ENCODE assay signal across 20 cellular contexts in the genomic region with DNA sequence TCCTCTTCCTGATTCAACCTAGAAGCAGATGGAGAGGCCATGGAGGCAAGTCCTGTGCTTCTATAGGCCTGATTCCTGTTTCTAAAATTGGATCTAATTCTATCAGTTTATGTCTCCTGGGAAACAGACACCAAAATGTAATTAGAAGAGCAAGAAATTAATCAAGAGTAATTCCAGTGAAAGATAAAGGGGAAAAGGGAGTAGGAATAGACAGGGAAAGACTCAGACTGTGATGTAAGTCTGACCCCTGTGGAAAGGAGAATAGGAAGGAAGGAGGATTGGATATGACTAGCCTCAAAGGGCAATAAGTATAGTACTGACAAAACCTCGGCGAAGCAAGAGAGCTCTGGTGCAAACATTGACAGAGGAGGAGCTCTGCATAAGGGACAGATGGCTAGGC. TPM values are rescaled to one million over a fixed set of nuclear protein-coding genes. Genes with fewer than 3 reads are reported as not detected.
DNase-seq lines count a peak whose midpoint lies in the region; ATAC-seq and TF ChIP-seq lines count a peak whose summit lies in the region.
"Had no signal": no experiment of that assay in that cellular context is flagged by ENCODE, and none has a peak within 500 bp of the region (broad histone marks: within the 10 kb centered on the region; RNA-seq: fewer than 3 reads in every experiment).

No MANE protein-coding gene starts in this region.

- ATAC-seq in SK-N-SH treated with all-trans-retinoic acid at 6 μM for 48 hours (no peak), GM23338 (no peak)
- ATAC-seq: A549, GM12878 had no signal

- H3K27me3 Mint-ChIP-seq in GM23338 (ENCODE audit: insufficient read depth, low read depth, poor library complexity): no peaks in the 10 kb centered on the region
- H3K27me3 Mint-ChIP-seq: CD4-positive, alpha-beta memory T cell had no signal

- H3K27me3 ChIP-seq in BE2C (no peaks in the 10 kb centered on the region), SJCRH30 (no peaks in the 10 kb centered on the region), GM23338 (ENCODE audit: insufficient read depth) (no peaks in the 10 kb centered on the region)
- H3K27me3 ChIP-seq: BLaER1 had no signal

- no peaks in the 10 kb centered on the region for H3K79me2 ChIP-seq in GM23338 (replicated peaks; ENCODE audit: insufficient read depth)

- H3K4me3 ChIP-seq in BE2C (ENCODE audit: low read depth, low read length): no peak overlapping the region
- H3K4me3 ChIP-seq in SJCRH30: no peak overlapping the region
- no peak overlapping the region for H3K4me3 ChIP-seq in GM23338
- H3K4me3 ChIP-seq: A549, BLaER1, GM12878, GM23248 had no signal

- H3K36me3 ChIP-seq in BE2C: no peaks in the 10 kb centered on the region
- no peaks in the 10 kb centered on the region for H3K36me3 ChIP-seq in SJCRH30
- no peaks in the 10 kb centered on the region for H3K36me3 ChIP-seq in GM23338 (ENCODE audit: insufficient read depth)
- H3K36me3 ChIP-seq: BLaER1 had no signal

- no peaks in the 10 kb centered on the region for H3K36me3 Mint-ChIP-seq in GM23338 (ENCODE audit: low read depth)

- H3K27ac ChIP-seq in SJCRH30 (no peak overlapping the region), GM23338 (ENCODE audit: low read depth) (no peak overlapping the region)
- H3K27ac ChIP-seq: 22Rv1, A549, BLaER1, GM23248, HL-60 had no signal

- H3K9me3 Mint-ChIP-seq in GM23338: no peaks in the 10 kb centered on the region

- H3K27ac Mint-ChIP-seq in GM23338: no peak overlapping the region
- H3K27ac Mint-ChIP-seq: CD4-positive, alpha-beta memory T cell had no signal

- H3K4me1 Mint-ChIP-seq in GM23338: no peaks in the 10 kb centered on the region
- H3K4me1 Mint-ChIP-seq: CD4-positive, alpha-beta memory T cell had no signal

- H3K9me3 ChIP-seq in BE2C (no peaks in the 10 kb centered on the region), SJCRH30 (replicated peaks) (no peaks in the 10 kb centered on the region)
- H3K9me3 ChIP-seq: A549, BLaER1 had no signal

- peak; percentile 9; the same call in 1 of the 2 replicates for TF ChIP-seq CTCF in BE2C (IDR thresholded peaks at IDR 0.05; ENCODE audit: low read depth, low read length)
- TF ChIP-seq CTCF in GM23338 (conservative IDR thresholded peaks at IDR 0.05; ENCODE audit: low read depth in 2 of 2): no peak

- H3K4me1 ChIP-seq in BE2C (peaks cover 52% of the 10 kb centered on the region), SJCRH30 (no peaks in the 10 kb centered on the region), GM23338 (ENCODE audit: insufficient read depth) (no peaks in the 10 kb centered on the region)
- H3K4me1 ChIP-seq: A549, BLaER1 had no signal

- H3F3A ChIP-seq in GM23338 (replicated peaks; ENCODE audit: low read depth): no peaks in the 10 kb centered on the region

- H3K9me2 ChIP-seq in GM23338 (ENCODE audit: insufficient read depth): no peaks in the 10 kb centered on the region

- no peak overlapping the region for H3K4me2 ChIP-seq in GM23338
- H3K4me2 ChIP-seq: A549, BLaER1 had no signal

- no peak overlapping the region for H3K4me3 Mint-ChIP-seq in GM23338
- H3K4me3 Mint-ChIP-seq: CD14-positive monocyte had no signal

- H4K20me1 ChIP-seq in GM23338 (replicated peaks; ENCODE audit: insufficient read depth): no peaks in the 10 kb centered on the region
- H4K20me1 ChIP-seq: BLaER1 had no signal

- peak; percentile 23 for DNase-seq in DMS 273 (lab: John Stamatoyannopoulos, UW; ENCODE audit: unreplicated experiment)
- DNase-seq in DMS 273 treated with DMSO at 0.1 percent for 48 hours (lab: John Stamatoyannopoulos, UW): no peak
- peak; percentile 66 for DNase-seq in BE2C
- DNase-seq in NCI-H82 (lab: John Stamatoyannopoulos, UW): peak; percentile 87
- no peak for DNase-seq in activated effector memory CD4-positive, alpha-beta T cell treated with anti-CD3 and anti-CD28 coated beads, Interleukin-2, amount 50 U/mL, for 16 hours
- no peak for DNase-seq in SJCRH30
- DNase-seq in GM23338 (ENCODE audit: low spot score): no peak
- DNase-seq: AML-193; Calu3; CD4-positive, alpha-beta memory T cell; DMS79 treated with DMSO at 0.1 percent for 48 hours; GM23248; HCEC 1CT had no signal

- H2AFZ ChIP-seq in GM23338: no peak overlapping the region
- H2AFZ ChIP-seq: GM23248 had no signal

TF ChIP-seq in SK-N-SH treated with all-trans-retinoic acid at 6 μM for 48 hours, 23 proteins besides CTCF, POLR2A, EP300 and RAD21:
- TF ChIP-seq ZNF8 (CRISPR knock-in tag; IDR thresholded peaks at IDR 0.05) (0 out of 2 replicates have a peak, but pooled peaks have one; percentile 14), CSDC2 (CRISPR knock-in tag; IDR thresholded peaks at IDR 0.05) (no peak), TSHZ2 (CRISPR knock-in tag; IDR thresholded peaks at IDR 0.05) (0 out of 2 replicates have a peak, but pooled peaks have one; percentile 25)

TF ChIP-seq in GM23338, 12 proteins besides CTCF, POLR2A, EP300 and RAD21:
- no peak for TF ChIP-seq ZNF114 (CRISPR knock-in tag; IDR thresholded peaks at IDR 0.05)
TF ChIP-seq in GM23338: peak in this region for 0.

RNA-seq across cellular contexts. Expression of gene FBXO30, which starts 34.0 kb away (rescaled TPM):
- polyA plus RNA-seq in BE2C (2012; ENCODE audit: insufficient read depth, insufficient read length, low read depth): 5.3 TPM
- 11.6 and 12.8 TPM in 2 replicates for total RNA-seq in SJCRH30 (2014; rRNA removed; shearing (Covaris generic))
- total RNA-seq in GM23338 (2014; rRNA removed; shearing (Covaris generic)): 21.3 and 25.4 TPM in 2 replicates
- polyA plus RNA-seq in GM23338 (2016; fragmentation: Nextera tagmentation; extraction: Ambion mirVana): 6.5 and 6.7 TPM in 2 replicates

Comparison
In these comparisons a context has a peak if more than half of its experiments do, and no peak if none do; other contexts are left out.
1. DNase-seq: peak in DMS 273 (single experiment), BE2C (single experiment) and NCI-H82 (single experiment); none in DMS 273 treated with DMSO at 0.1 percent for 48 hours (single experiment), activated effector memory CD4-positive, alpha-beta T cell treated with anti-CD3 and anti-CD28 coated beads, Interleukin-2, amount 50 U/mL, for 16 hours (single experiment), SJCRH30 (0 of 2) and GM23338 (single experiment).